In genomic region chr20:50496773-50497375, GRCh38 we compare ENCODE assay signal across 21 cellular contexts. TPM values are rescaled to one million over a fixed set of nuclear protein-coding genes. Genes with fewer than 3 reads are reported as not detected.
DNase-seq lines count a peak whose midpoint lies in the region; ATAC-seq, FAIRE-seq and TF ChIP-seq lines count a peak whose summit lies in the region.
"Had no signal": no experiment of that assay in that cellular context is flagged by ENCODE, and none has a peak within 500 bp of the region (broad histone marks: within the 10 kb centered on the region; RNA-seq: fewer than 3 reads in every experiment).

No MANE protein-coding gene starts in this region.

- H3K27me3 ChIP-seq in OCI-LY3 (ENCODE audit: low read depth, low read length): no peaks in the 10 kb centered on the region
- H3K27me3 ChIP-seq: transverse colon had no signal

- no peaks in the 10 kb centered on the region for H3K9me3 Mint-ChIP-seq in activated T-cell treated with anti-CD3 and anti-CD28 coated beads, Interleukin-2, amount 50 U/mL, for 24 hours
- H3K9me3 Mint-ChIP-seq in activated T-cell treated with anti-CD3 and anti-CD28 coated beads, Interleukin-2, amount 50 U/mL, for 4 hours: no peaks in the 10 kb centered on the region
- H3K9me3 Mint-ChIP-seq in stimulated activated effector memory CD8-positive, alpha-beta T cell treated with anti-CD3 and anti-CD28 coated beads, Interleukin-12 subunit alpha, Interleukin-12 subunit beta, amount 100 ng/mL, for 72 hours: no peaks in the 10 kb centered on the region
- H3K9me3 Mint-ChIP-seq: naive thymus-derived CD4-positive, alpha-beta T cell had no signal

- H3K79me2 ChIP-seq in OCI-LY3 (ENCODE audit: low read length): no peaks in the 10 kb centered on the region

- no peak for FAIRE-seq in urothelium cell line (lab: Jason Lieb, UNC)
- FAIRE-seq: A204.1, GM18507 had no signal

- peaks cover 45% of the 10 kb centered on the region for H3K4me1 ChIP-seq in OCI-LY3 (ENCODE audit: low read length)
- H3K4me1 ChIP-seq: psoas muscle, SJCRH30, transverse colon had no signal

- peak overlapping the region; percentile 10; the same call in 1 of the 2 replicates for H3K9ac ChIP-seq in OCI-LY3 (ENCODE audit: low read length)

- H3K27ac Mint-ChIP-seq in activated T-cell treated with anti-CD3 and anti-CD28 coated beads, Interleukin-2, amount 50 U/mL, for 24 hours: no peak overlapping the region
- H3K27ac Mint-ChIP-seq in stimulated activated effector memory CD8-positive, alpha-beta T cell treated with anti-CD3 and anti-CD28 coated beads, Interleukin-12 subunit alpha, Interleukin-12 subunit beta, amount 100 ng/mL, for 72 hours: no peak overlapping the region

- H3K36me3 ChIP-seq in OCI-LY3 (replicated peaks; ENCODE audit: low read depth, low read length): no peaks in the 10 kb centered on the region
- H3K36me3 ChIP-seq: SJCRH30, transverse colon had no signal

- peak overlapping the region; percentile 62 for H3K27ac ChIP-seq in OCI-LY3 (ENCODE audit: low read length)
- H3K27ac ChIP-seq: psoas muscle, SJCRH30, transverse colon had no signal

- H3K36me3 Mint-ChIP-seq in activated T-cell treated with anti-CD3 and anti-CD28 coated beads, Interleukin-2, amount 50 U/mL, for 24 hours (ENCODE audit: low read depth): no peaks in the 10 kb centered on the region
- no peaks in the 10 kb centered on the region for H3K36me3 Mint-ChIP-seq in activated T-cell treated with anti-CD3 and anti-CD28 coated beads, Interleukin-2, amount 50 U/mL, for 4 hours (ENCODE audit: insufficient read depth)
- H3K36me3 Mint-ChIP-seq in stimulated activated effector memory CD8-positive, alpha-beta T cell treated with anti-CD3 and anti-CD28 coated beads, Interleukin-12 subunit alpha, Interleukin-12 subunit beta, amount 100 ng/mL, for 72 hours: peaks cover 5% of the 10 kb centered on the region
- H3K36me3 Mint-ChIP-seq: naive thymus-derived CD4-positive, alpha-beta T cell had no signal

- TF ChIP-seq CTCF in OCI-LY3 (IDR thresholded peaks at IDR 0.05; ENCODE audit: low read depth, low read length) (no peak), epithelial cell of esophagus (IDR thresholded peaks at IDR 0.05; ENCODE audit: insufficient read depth, low read depth, low read length, missing control alignments) (no peak)

- no peak overlapping the region for H3K4me3 Mint-ChIP-seq in activated T-cell treated with anti-CD3 and anti-CD28 coated beads, Interleukin-2, amount 50 U/mL, for 24 hours
- no peak overlapping the region for H3K4me3 Mint-ChIP-seq in activated T-cell treated with anti-CD3 and anti-CD28 coated beads, Interleukin-2, amount 50 U/mL, for 4 hours
- H3K4me3 Mint-ChIP-seq in stimulated activated effector memory CD8-positive, alpha-beta T cell treated with anti-CD3 and anti-CD28 coated beads, Interleukin-12 subunit alpha, Interleukin-12 subunit beta, amount 100 ng/mL, for 72 hours: no peak overlapping the region
- H3K4me3 Mint-ChIP-seq: naive thymus-derived CD4-positive, alpha-beta T cell had no signal

- DNase-seq in activated T-cell treated with anti-CD3 and anti-CD28 coated beads, Interleukin-2, amount 50 U/mL, for 24 hours: peak; percentile 9
- no peak for DNase-seq in activated T-cell treated with anti-CD3 and anti-CD28 coated beads, Interleukin-2, amount 50 U/mL, for 4 hours
- peak; percentile 97 for DNase-seq in epithelial cell of esophagus (ENCODE audit: low read depth)
- peak; percentile 46 for DNase-seq in urothelium cell line (ENCODE audit: low spot score)
- no peak for DNase-seq in RKO (ENCODE audit: low spot score)
- DNase-seq in stimulated activated effector memory CD8-positive, alpha-beta T cell treated with anti-CD3 and anti-CD28 coated beads, Interleukin-12 subunit alpha, Interleukin-12 subunit beta, amount 100 ng/mL, for 72 hours (ENCODE audit: low spot score in 2 of 2): no peak
- DNase-seq: activated CD4-positive, alpha-beta T cell treated with anti-CD3 and anti-CD28 coated beads, Interleukin-2, amount 50 U/mL, for 48 hours; aorta; dermis blood vessel endothelial cell; GF-D8; left ventricle myocardium superior; naive thymus-derived CD4-positive, alpha-beta T cell; NCI-H1694; NCI-H526 treated with DMSO at 0.1 percent for 48 hours; psoas muscle; SJCRH30; transverse colon had no signal

- H3K4me1 Mint-ChIP-seq in activated T-cell treated with anti-CD3 and anti-CD28 coated beads, Interleukin-2, amount 50 U/mL, for 24 hours (ENCODE audit: low read depth): peaks cover 27% of the 10 kb centered on the region
- H3K4me1 Mint-ChIP-seq in activated T-cell treated with anti-CD3 and anti-CD28 coated beads, Interleukin-2, amount 50 U/mL, for 4 hours (ENCODE audit: low read depth): peaks cover 19% of the 10 kb centered on the region
- H3K4me1 Mint-ChIP-seq in stimulated activated effector memory CD8-positive, alpha-beta T cell treated with anti-CD3 and anti-CD28 coated beads, Interleukin-12 subunit alpha, Interleukin-12 subunit beta, amount 100 ng/mL, for 72 hours: peaks cover 39% of the 10 kb centered on the region

- no peak overlapping the region for H3K4me3 ChIP-seq in OCI-LY3 (ENCODE audit: low read length)
- no peak overlapping the region for H3K4me3 ChIP-seq in epithelial cell of esophagus (ENCODE audit: low read length)
- H3K4me3 ChIP-seq: psoas muscle, SJCRH30, transverse colon had no signal

- H4K20me1 ChIP-seq in OCI-LY3 (ENCODE audit: insufficient read depth, low read length): no peaks in the 10 kb centered on the region

- H3K4me2 ChIP-seq in OCI-LY3 (ENCODE audit: low read length): peak overlapping the region; percentile 55

- no peak for ATAC-seq in activated T-cell treated with anti-CD3 and anti-CD28 coated beads, Interleukin-2, amount 50 U/mL, for 4 hours
- no peak for ATAC-seq in GM18511 (IDR thresholded peaks at IDR 0.05; ENCODE audit: unreplicated experiment)
- ATAC-seq in stimulated activated effector memory CD8-positive, alpha-beta T cell treated with anti-CD3 and anti-CD28 coated beads, Interleukin-12 subunit alpha, Interleukin-12 subunit beta, amount 100 ng/mL, for 72 hours: no peak
- ATAC-seq: left ventricle myocardium superior; naive thymus-derived CD4-positive, alpha-beta T cell; psoas muscle had no signal

- peak overlapping the region; percentile 27 for H2AFZ ChIP-seq in OCI-LY3 (ENCODE audit: low read depth, low read length)

- no peaks in the 10 kb centered on the region for H3K27me3 Mint-ChIP-seq in activated T-cell treated with anti-CD3 and anti-CD28 coated beads, Interleukin-2, amount 50 U/mL, for 24 hours
- H3K27me3 Mint-ChIP-seq in activated T-cell treated with anti-CD3 and anti-CD28 coated beads, Interleukin-2, amount 50 U/mL, for 4 hours (ENCODE audit: low read depth): peaks cover 4% of the 10 kb centered on the region
- H3K27me3 Mint-ChIP-seq: naive thymus-derived CD4-positive, alpha-beta T cell had no signal

- H3K9me3 ChIP-seq in OCI-LY3 (ENCODE audit: insufficient read depth, low read length): no peaks in the 10 kb centered on the region
- H3K9me3 ChIP-seq: psoas muscle, transverse colon had no signal

RNA-seq across cellular contexts. Expression of gene PTPN1, which starts 13.3 kb away (rescaled TPM):
- total RNA-seq in activated T-cell treated with anti-CD3 and anti-CD28 coated beads, Interleukin-2, amount 50 U/mL, for 4 hours: 10 to 100 TPM; 72.0 to 87.9 (median 72.3) TPM

Comparison
In these comparisons a context has a peak if more than half of its experiments do, and no peak if none do; other contexts are left out.
1. DNase-seq: peak in activated T-cell treated with anti-CD3 and anti-CD28 coated beads, Interleukin-2, amount 50 U/mL, for 24 hours (single experiment), epithelial cell of esophagus (single experiment) and urothelium cell line (single experiment); none in activated T-cell treated with anti-CD3 and anti-CD28 coated beads, Interleukin-2, amount 50 U/mL, for 4 hours (single experiment), RKO (single experiment) and stimulated activated effector memory CD8-positive, alpha-beta T cell treated with anti-CD3 and anti-CD28 coated beads, Interleukin-12 subunit alpha, Interleukin-12 subunit beta, amount 100 ng/mL, for 72 hours (0 of 2).